In the genomic region with DNA sequence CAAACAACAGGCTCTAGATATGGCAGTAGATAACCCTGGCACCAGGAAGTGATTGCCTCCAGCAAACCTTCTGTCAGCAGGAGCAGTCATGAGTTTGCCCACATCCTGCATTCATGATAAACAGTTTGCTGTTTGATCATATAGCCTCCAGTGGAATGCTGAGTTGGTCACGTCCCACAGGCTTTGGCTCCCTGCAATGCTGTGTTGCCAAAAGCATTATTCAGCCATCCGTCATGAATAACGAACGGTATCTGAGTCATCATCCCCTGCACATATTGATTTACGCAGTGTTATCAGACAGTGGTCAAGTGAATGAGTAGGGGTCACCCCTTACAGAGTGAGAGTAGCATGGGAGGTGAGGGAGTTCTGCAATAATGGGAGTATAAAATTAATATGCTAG, we compare ENCODE assay signal across 1 cellular context.
TF ChIP-seq lines count a peak whose summit lies in the region.

No MANE protein-coding gene starts in this region.

TF ChIP-seq in IMR-90, 13 proteins besides CTCF, POLR2A, EP300 and RAD21:
- TF ChIP-seq NFE2L2 (IDR thresholded peaks at IDR 0.05; ENCODE audit: low read depth, low read length) (no peak), MXI1 (IDR thresholded peaks at IDR 0.05; ENCODE audit: borderline replicate concordance, low read depth, low read length) (no peak), RCOR1 (IDR thresholded peaks at IDR 0.05; ENCODE audit: insufficient replicate concordance, low read length) (no peak), FOS (IDR thresholded peaks at IDR 0.05; ENCODE audit: low read depth, low read length) (no peak), BHLHE40 (IDR thresholded peaks at IDR 0.05; ENCODE audit: low read depth, low read length) (no peak), RFX5 (IDR thresholded peaks at IDR 0.05; ENCODE audit: low read depth, low read length) (no peak), SMC3 (IDR thresholded peaks at IDR 0.05; ENCODE audit: low read depth, low read length) (no peak)
